ENCODE assay signal across 8 cellular contexts in genomic region chr20:44911264-44911921, GRCh38. TPM values are rescaled to one million over a fixed set of nuclear protein-coding genes. Genes with fewer than 3 reads are reported as not detected.
A peak's percentile ranks its signal among the peaks of the same experiment; 100 is the strongest.
DNase-seq lines count a peak whose midpoint lies in the region; ATAC-seq lines count a peak whose summit lies in the region.

No MANE protein-coding gene starts in this region.

- H3K4me1 Mint-ChIP-seq in activated CD4-positive, alpha-beta T cell treated with anti-CD3 and anti-CD28 coated beads, Interleukin-2, amount 10 ng/mL, durations not matched to agents 7 days and 5 days: peaks cover 52% of the 10 kb centered on the region

- H3K36me3 Mint-ChIP-seq in activated CD4-positive, alpha-beta T cell treated with anti-CD3 and anti-CD28 coated beads, Interleukin-2, amount 10 ng/mL, durations not matched to agents 7 days and 5 days (ENCODE audit: low read depth): peaks cover 40% of the 10 kb centered on the region

- DNase-seq in NK-92 treated with Interleukin-12 subunit alpha and Interleukin-12 subunit beta, amount 100 ng/mL, for 24 hours (lab: John Stamatoyannopoulos, UW): peak; percentile 35
- DNase-seq in NK-92 (lab: John Stamatoyannopoulos, UW; ENCODE audit: unreplicated experiment) (no peak), NCI-H2029 (lab: John Stamatoyannopoulos, UW) (peak; percentile 17), epithelial cell of prostate (ENCODE audit: low read depth, low spot score) (no peak), renal cortical epithelial cell (ENCODE audit: low read depth) (peak; percentile 75)
- peak; percentile 66 for DNase-seq in activated CD4-positive, alpha-beta T cell treated with anti-CD3 and anti-CD28 coated beads, Interleukin-2, amount 10 ng/mL, durations not matched to agents 7 days and 5 days

- CTCF ChIA-PET in activated CD4-positive, alpha-beta T cell treated with anti-CD3 and anti-CD28 coated beads, Interleukin-2, amount 10 ng/mL, durations not matched to agents 7 days and 5 days (lab: Charles Lee): interaction anchor here (0.6 to 2.6 kb wide), 3 partner anchors 8 to 23 kb away, joined by 3 to 7 read pairs (median 6); no protein-coding TSS in a partner anchor

- POLR2A ChIA-PET in activated CD4-positive, alpha-beta T cell treated with anti-CD3 and anti-CD28 coated beads, Interleukin-2, amount 10 ng/mL, durations not matched to agents 7 days and 5 days (lab: Charles Lee): no interaction called here

- no peak overlapping the region for H3K27ac Mint-ChIP-seq in activated CD4-positive, alpha-beta T cell treated with anti-CD3 and anti-CD28 coated beads, Interleukin-2, amount 10 ng/mL, durations not matched to agents 7 days and 5 days

- no peaks in the 10 kb centered on the region for H3K27me3 Mint-ChIP-seq in activated CD4-positive, alpha-beta T cell treated with anti-CD3 and anti-CD28 coated beads, Interleukin-2, amount 10 ng/mL, durations not matched to agents 7 days and 5 days

- H3K9me3 Mint-ChIP-seq in activated CD4-positive, alpha-beta T cell treated with anti-CD3 and anti-CD28 coated beads, Interleukin-2, amount 10 ng/mL, durations not matched to agents 7 days and 5 days: no peaks in the 10 kb centered on the region

- peak overlapping the region; percentile 16 for H3K27ac ChIP-seq in epithelial cell of prostate

- ATAC-seq in HG03520 (IDR thresholded peaks at IDR 0.05; ENCODE audit: unreplicated experiment): no peak
- ATAC-seq in GM19351 (IDR thresholded peaks at IDR 0.05; ENCODE audit: unreplicated experiment): no peak

- peak overlapping the region; percentile 37 for H3K4me3 Mint-ChIP-seq in activated CD4-positive, alpha-beta T cell treated with anti-CD3 and anti-CD28 coated beads, Interleukin-2, amount 10 ng/mL, durations not matched to agents 7 days and 5 days

RNA-seq across cellular contexts. Expression of gene PABPC1L, which starts 1.5 kb away (rescaled TPM):
- total RNA-seq in activated CD4-positive, alpha-beta T cell treated with anti-CD3 and anti-CD28 coated beads, Interleukin-2, amount 10 ng/mL, durations not matched to agents 7 days and 5 days: 10 to 100 TPM; 59.4 to 60.6 TPM
- 3.8 and 18.3 TPM in 2 replicates for total RNA-seq in renal cortical epithelial cell

RNA-seq across cellular contexts. Expression of gene YWHAB, which starts 25.9 kb away (rescaled TPM):
- total RNA-seq in activated CD4-positive, alpha-beta T cell treated with anti-CD3 and anti-CD28 coated beads, Interleukin-2, amount 10 ng/mL, durations not matched to agents 7 days and 5 days: 100 to 1,000 TPM; 278 to 291 TPM
- 151 and 278 TPM in 2 replicates for total RNA-seq in renal cortical epithelial cell

RNA-seq across cellular contexts. Expression of gene TOMM34, which starts 48.8 kb away (rescaled TPM):
- total RNA-seq in activated CD4-positive, alpha-beta T cell treated with anti-CD3 and anti-CD28 coated beads, Interleukin-2, amount 10 ng/mL, durations not matched to agents 7 days and 5 days: 10 to 100 TPM; 21.4 to 23.3 TPM
- total RNA-seq in renal cortical epithelial cell: 24.8 and 27.4 TPM in 2 replicates

RNA-seq across cellular contexts. Expression of gene STK4, which starts 54.9 kb away (rescaled TPM):
- total RNA-seq in activated CD4-positive, alpha-beta T cell treated with anti-CD3 and anti-CD28 coated beads, Interleukin-2, amount 10 ng/mL, durations not matched to agents 7 days and 5 days: 100 to 1,000 TPM; 201 to 229 TPM
- total RNA-seq in renal cortical epithelial cell: 26.9 and 41.2 TPM in 2 replicates

Comparison
In these comparisons a context has a peak if more than half of its experiments do, and no peak if none do; other contexts are left out.
1. DNase-seq: peak in NK-92 treated with Interleukin-12 subunit alpha and Interleukin-12 subunit beta, amount 100 ng/mL, for 24 hours (single experiment), NCI-H2029 (single experiment), activated CD4-positive, alpha-beta T cell treated with anti-CD3 and anti-CD28 coated beads, Interleukin-2, amount 10 ng/mL, durations not matched to agents 7 days and 5 days (single experiment) and renal cortical epithelial cell (single experiment); none in NK-92 (single experiment) and epithelial cell of prostate (single experiment).